In the genomic region with DNA sequence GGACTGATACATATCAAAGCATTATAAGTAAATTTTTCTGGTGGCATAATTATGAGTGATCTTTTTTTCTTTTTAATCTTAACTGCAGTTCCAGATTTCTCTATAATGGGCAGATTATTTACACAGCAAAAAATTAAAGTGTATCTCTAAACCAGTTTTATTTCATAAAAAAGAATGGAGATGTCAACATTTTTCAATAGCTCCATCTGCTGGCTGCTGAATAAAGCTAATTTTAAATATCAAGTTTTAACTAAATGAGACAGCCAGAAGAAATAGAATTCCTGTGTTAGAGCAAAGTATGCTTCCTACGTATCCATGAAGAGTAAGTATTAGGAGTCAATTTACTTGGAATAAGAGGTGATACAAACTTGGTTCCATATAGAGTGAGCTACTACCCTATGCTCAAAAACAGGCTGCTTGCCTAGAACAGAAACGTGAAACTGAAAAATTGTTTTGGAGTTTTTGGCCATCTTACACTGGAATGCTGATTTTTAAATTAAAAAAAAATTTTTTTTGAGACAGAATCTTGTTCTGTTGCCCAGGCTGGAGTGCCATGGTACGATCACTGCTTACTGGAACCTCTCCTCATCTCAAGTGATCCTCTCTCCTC, we compare ENCODE assay signal across 8 cellular contexts.
A peak's percentile ranks its signal among the peaks of the same experiment; 100 is the strongest.
DNase-seq lines count a peak whose midpoint lies in the region; ATAC-seq, FAIRE-seq and TF ChIP-seq lines count a peak whose summit lies in the region.

No MANE protein-coding gene starts in this region.

- peak; percentile 14 for TF ChIP-seq CTCF in AG04449 (IDR thresholded peaks at IDR 0.05; ENCODE audit: insufficient read depth, low read length, missing control alignments)

- no peak overlapping the region for H3K4me3 ChIP-seq in AG04449 (ENCODE audit: low read depth, low read length)

- CTCF ChIA-PET in AG04449 (lab: Yijun Ruan, JAX): interaction anchor here (0.5 to 8.2 kb wide), 49 partner anchors 11 to 1142 kb away, joined by 3 to 154 read pairs (median 5); partner anchors contain the start of genes N4BP2L1 and N4BP2L2

- POLR2A ChIA-PET in AG04449 (lab: Yijun Ruan, JAX): no interaction called here

- FAIRE-seq in GM18507 (lab: Jason Lieb, UNC): peak; percentile 50

- ATAC-seq in GM19463 (IDR thresholded peaks at IDR 0.05; ENCODE audit: unreplicated experiment): no peak

- DNase-seq in AG04449 (ENCODE audit: low read depth, low spot score): no peak
- no peak for DNase-seq in GM18507 (ENCODE audit: extremely low spot score, insufficient read length, low read depth)
- DNase-seq in SKM-1 (lab: John Stamatoyannopoulos, UW; ENCODE audit: unreplicated experiment): peak; percentile 39
- peak; percentile 18 for DNase-seq in glomerular visceral epithelial cell (ENCODE audit: extremely low spot score)
- DNase-seq in T1000 (lab: John Stamatoyannopoulos, UW): no peak
- DNase-seq in activated CD4-positive, alpha-beta T cell treated with anti-CD3 and anti-CD28 coated beads, Interleukin-2, amount 50 U/mL, for 48 hours: no peak
- DNase-seq in NCI-H2029 (lab: John Stamatoyannopoulos, UW): no peak

Comparison
In these comparisons a context has a peak if more than half of its experiments do, and no peak if none do; other contexts are left out.
1. DNase-seq: peak in SKM-1 (single experiment) and glomerular visceral epithelial cell (single experiment); none in AG04449 (single experiment), GM18507 (single experiment), T1000 (single experiment), activated CD4-positive, alpha-beta T cell treated with anti-CD3 and anti-CD28 coated beads, Interleukin-2, amount 50 U/mL, for 48 hours (0 of 2) and NCI-H2029 (single experiment).